In genomic region chr9:131675437-131676022, GRCh38 we compare ENCODE assay signal across 8 cellular contexts.
DNase-seq lines count a peak whose midpoint lies in the region; ATAC-seq and TF ChIP-seq lines count a peak whose summit lies in the region.

No MANE protein-coding gene starts in this region.

- H3K27me3 Mint-ChIP-seq in activated CD4-positive, alpha-beta T cell treated with anti-CD3 and anti-CD28 coated beads, Interleukin-2, amount 10 ng/mL, durations not matched to agents 7 days and 5 days, result no peaks in the 10 kb centered on the region
- no peaks in the 10 kb centered on the region for H3K27me3 Mint-ChIP-seq in activated B cell treated with CpG ODN at 0.5 μM for 24 hours

- H3K4me3 Mint-ChIP-seq in activated CD4-positive, alpha-beta T cell treated with anti-CD3 and anti-CD28 coated beads, Interleukin-2, amount 10 ng/mL, durations not matched to agents 7 days and 5 days, result peak overlapping the region; percentile 55
- H3K4me3 Mint-ChIP-seq in activated B cell treated with CpG ODN at 0.5 μM for 24 hours, result peak overlapping the region; percentile 93

- POLR2A ChIA-PET in activated CD4-positive, alpha-beta T cell treated with anti-CD3 and anti-CD28 coated beads, Interleukin-2, amount 10 ng/mL, durations not matched to agents 7 days and 5 days (lab: Charles Lee), result interaction anchor here (0.6 kb wide), 1 partner anchor 63 kb away, joined by 14 read pairs; no protein-coding TSS in a partner anchor
- POLR2A ChIA-PET in activated B cell treated with CpG ODN at 0.5 μM for 24 hours (lab: Charles Lee) (interaction anchor here (0.7 to 19.5 kb wide), 12 partner anchors 8 to 404 kb away, joined by 3 to 683 read pairs (median 8); partner anchors contain the start of gene RAPGEF1), PC-3 (lab: Charles Lee; ENCODE audit: unreplicated experiment) (interaction anchor here (0.7 kb wide), 1 partner anchor 58 kb away, joined by 11 read pairs; no protein-coding TSS in a partner anchor)

- intact Hi-C loops in activated B cell treated with CpG ODN at 0.5 μM for 24 hours (cut with micrococcal nuclease) (no loop called here), PC-3 (cut with micrococcal nuclease) (no loop called here)

- H4K20me1 ChIP-seq in PC-3 (ENCODE audit: low read length), result peaks cover 7% of the 10 kb centered on the region; the same call in 1 of the 2 replicates

- no TSS peak for BruUV-seq in PC-3 (replicated peaks; lab: Mats Ljungman, UMichigan)

- H3K4me1 Mint-ChIP-seq in activated CD4-positive, alpha-beta T cell treated with anti-CD3 and anti-CD28 coated beads, Interleukin-2, amount 10 ng/mL, durations not matched to agents 7 days and 5 days, result peaks cover 91% of the 10 kb centered on the region
- peaks cover 100% of the 10 kb centered on the region for H3K4me1 Mint-ChIP-seq in activated B cell treated with CpG ODN at 0.5 μM for 24 hours

- H3K9me2 ChIP-seq in PC-3 (replicated peaks; ENCODE audit: low read length), result no peaks in the 10 kb centered on the region

- WGBS in suprapubic skin, result 93% methylated on average over 6 of the region's 6 CpGs

- no peaks in the 10 kb centered on the region for H3K36me3 ChIP-seq in suprapubic skin
- no peaks in the 10 kb centered on the region for H3K36me3 ChIP-seq in WERI-Rb-1
- no peaks in the 10 kb centered on the region for H3K36me3 ChIP-seq in PC-3 (ENCODE audit: low read depth, low read length)

- no peak for TF ChIP-seq EP300 in suprapubic skin (IDR thresholded peaks at IDR 0.05)

- TF ChIP-seq CTCF in activated B cell treated with CpG ODN at 0.5 μM for 24 hours (IDR thresholded peaks at IDR 0.05) (no peak), suprapubic skin (IDR thresholded peaks at IDR 0.05) (no peak), WERI-Rb-1 (IDR thresholded peaks at IDR 0.05; ENCODE audit: low read depth, low read length) (no peak), PC-3 (conservative IDR thresholded peaks at IDR 0.05; ENCODE audit: low read depth, low read length) (no peak)

- peaks cover 9% of the 10 kb centered on the region for H3F3A ChIP-seq in PC-3 (ENCODE audit: low read length, unreplicated experiment)

- CTCF ChIA-PET in activated CD4-positive, alpha-beta T cell treated with anti-CD3 and anti-CD28 coated beads, Interleukin-2, amount 10 ng/mL, durations not matched to agents 7 days and 5 days (lab: Charles Lee), result interaction anchor here (1.0 to 7.5 kb wide), 3 partner anchors 9 to 64 kb away, joined by 4 to 47 read pairs (median 19); partner anchors contain the start of gene RAPGEF1
- CTCF ChIA-PET in activated B cell treated with CpG ODN at 0.5 μM for 24 hours (lab: Charles Lee), result interaction anchor here (1.1 to 1.7 kb wide), 5 partner anchors 44 to 65 kb away, joined by 3 to 5 read pairs (median 3); no protein-coding TSS in a partner anchor
- CTCF ChIA-PET in PC-3 (lab: Charles Lee), result no interaction called here

- no peak for TF ChIP-seq POLR2A in suprapubic skin (IDR thresholded peaks at IDR 0.05)

- H3K4me3 ChIP-seq in suprapubic skin, result no peak overlapping the region
- no peak overlapping the region for H3K4me3 ChIP-seq in WERI-Rb-1 (ENCODE audit: low read depth, low read length)
- H3K4me3 ChIP-seq in PC-3 (ENCODE audit: low read length), result no peak overlapping the region

- peaks cover 28% of the 10 kb centered on the region for H3K36me3 Mint-ChIP-seq in activated CD4-positive, alpha-beta T cell treated with anti-CD3 and anti-CD28 coated beads, Interleukin-2, amount 10 ng/mL, durations not matched to agents 7 days and 5 days (ENCODE audit: low read depth)
- peaks cover 28% of the 10 kb centered on the region for H3K36me3 Mint-ChIP-seq in activated B cell treated with CpG ODN at 0.5 μM for 24 hours (ENCODE audit: low read depth)

- peaks cover 41% of the 10 kb centered on the region for H3K79me2 ChIP-seq in PC-3 (ENCODE audit: low read length)

- H3K9me3 Mint-ChIP-seq in activated CD4-positive, alpha-beta T cell treated with anti-CD3 and anti-CD28 coated beads, Interleukin-2, amount 10 ng/mL, durations not matched to agents 7 days and 5 days, result no peaks in the 10 kb centered on the region
- no peaks in the 10 kb centered on the region for H3K9me3 Mint-ChIP-seq in activated B cell treated with CpG ODN at 0.5 μM for 24 hours

- peaks cover 90% of the 10 kb centered on the region for H3K4me1 ChIP-seq in suprapubic skin
- H3K4me1 ChIP-seq in PC-3 (ENCODE audit: insufficient read depth, low read length), result peaks cover 39% of the 10 kb centered on the region

- peak overlapping the region; percentile 86 for H3K27ac ChIP-seq in layer of hippocampus (ENCODE audit: low read depth, low read length)
- peak overlapping the region; percentile 91 for H3K27ac ChIP-seq in suprapubic skin
- H3K27ac ChIP-seq in WERI-Rb-1, result no peak overlapping the region
- no peak overlapping the region for H3K27ac ChIP-seq in PC-3 (ENCODE audit: low read length)

- no peaks in the 10 kb centered on the region for H3K27me3 ChIP-seq in layer of hippocampus (ENCODE audit: control insufficient read depth, insufficient read depth, low read length)
- H3K27me3 ChIP-seq in suprapubic skin, result no peaks in the 10 kb centered on the region
- H3K27me3 ChIP-seq in WERI-Rb-1 (ENCODE audit: insufficient read depth, low read depth, severe bottlenecking), result no peaks in the 10 kb centered on the region
- no peaks in the 10 kb centered on the region for H3K27me3 ChIP-seq in PC-3 (ENCODE audit: low read length)

- H3K27ac Mint-ChIP-seq in activated CD4-positive, alpha-beta T cell treated with anti-CD3 and anti-CD28 coated beads, Interleukin-2, amount 10 ng/mL, durations not matched to agents 7 days and 5 days, result peak overlapping the region; percentile 92
- H3K27ac Mint-ChIP-seq in activated B cell treated with CpG ODN at 0.5 μM for 24 hours, result peak overlapping the region; percentile 93

- no peak for ATAC-seq in activated B cell treated with CpG ODN at 0.5 μM for 24 hours (ENCODE audit: low read depth)
- no peak for ATAC-seq in PC-3

- no peaks in the 10 kb centered on the region for H3K9me3 ChIP-seq in suprapubic skin
- no peaks in the 10 kb centered on the region for H3K9me3 ChIP-seq in WERI-Rb-1 (ENCODE audit: severe bottlenecking)
- no peaks in the 10 kb centered on the region for H3K9me3 ChIP-seq in PC-3 (ENCODE audit: low read length)

- H2AFZ ChIP-seq in PC-3 (ENCODE audit: low read length), result no peak overlapping the region

- no peak overlapping the region for H3K4me2 ChIP-seq in PC-3 (ENCODE audit: low read length)

- H3K9ac ChIP-seq in PC-3 (ENCODE audit: low read length), result no peak overlapping the region

- DNase-seq in activated CD4-positive, alpha-beta T cell treated with anti-CD3 and anti-CD28 coated beads, Interleukin-2, amount 10 ng/mL, durations not matched to agents 7 days and 5 days, result no peak
- no peak for DNase-seq in activated CD4-positive, alpha-beta T cell treated with anti-CD3 and anti-CD28 coated beads for 4 hours
- DNase-seq in activated B cell treated with CpG ODN at 0.5 μM for 24 hours, result no peak
- no peak for DNase-seq in suprapubic skin (ENCODE audit: low spot score in 2 of 2)
- no peak for DNase-seq in activated effector memory CD4-positive, alpha-beta T cell treated with Interleukin-2 at 50 U/mL for 16 hours
- DNase-seq in WERI-Rb-1, result no peak
- DNase-seq in PC-3, result no peak

Comparison
In these comparisons a context has a peak if more than half of its experiments do, and no peak if none do; other contexts are left out.
1. H3K27ac ChIP-seq: peak in layer of hippocampus (single experiment) and suprapubic skin (single experiment); none in WERI-Rb-1 (single experiment) and PC-3 (single experiment).